In the genomic region with DNA sequence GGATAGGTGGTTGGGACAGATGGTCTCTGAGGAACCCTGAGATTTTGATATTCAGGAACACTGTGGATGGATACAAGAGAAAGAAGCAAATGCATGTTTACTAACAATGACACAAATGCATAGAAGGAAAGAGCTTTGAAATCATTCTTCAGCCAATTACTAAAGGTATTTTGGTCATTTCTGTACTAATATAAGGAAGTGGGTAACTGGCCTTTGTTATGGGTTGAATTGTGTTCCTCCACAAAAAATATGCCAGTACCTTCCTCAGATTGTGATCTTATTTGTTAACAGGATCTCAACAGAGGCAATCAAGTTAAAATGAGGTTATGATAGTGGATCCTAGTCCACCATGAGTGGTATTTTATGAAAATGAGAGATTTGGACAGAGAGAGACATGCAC, we compare ENCODE assay signal across 39 cellular contexts.
"Had no signal": no experiment of that assay in that cellular context is flagged by ENCODE, and none has a peak within 500 bp of the region (broad histone marks: within the 10 kb centered on the region; RNA-seq: fewer than 3 reads in every experiment).

No MANE protein-coding gene starts in this region.

- H3K9me3 Mint-ChIP-seq: activated naive CD4-positive, alpha-beta T cell treated with anti-CD3 and anti-CD28 coated beads for 36 hours; activated naive CD4-positive, alpha-beta T cell treated with anti-CD3 and anti-CD28 coated beads, Interleukin-2, amount 10 ng/mL, durations not matched to agents 7 days and 5 days; activated naive CD4-positive, alpha-beta T cell treated with anti-CD3 and anti-CD28 coated beads, Interleukin-2, amount 50 U/mL, for 24 hours; activated naive CD8-positive, alpha-beta T cell treated with anti-CD3 and anti-CD28 coated beads for 36 hours; activated naive CD8-positive, alpha-beta T cell treated with anti-CD3 and anti-CD28 coated beads, Interleukin-2, amount 50 U/mL, for 24 hours; activated T-cell treated with anti-CD3 and anti-CD28 coated beads, Interleukin-2, amount 50 U/mL, for 24 hours; activated T-cell treated with anti-CD3 and anti-CD28 coated beads, Interleukin-2, amount 50 U/mL, for 4 hours; activated T-helper 1 cell treated with anti-CD3 and anti-CD28 coated beads, Interleukin-12 subunit alpha, Interleukin-12 subunit beta, Interleukin-2, Interleukin-4 antibody, amounts not matched to agents 30 ng/mL and 10 ng/mL and 1 ng/mL, durations not matched to agents 14 hours and 24 hours and 36 hours; activated T-helper 17 cell treated with anti-CD3 and anti-CD28 coated beads, Interleukin-2, amount 50 U/mL, for 72 hours; activated T-helper 2 cell treated with anti-CD3 and anti-CD28 coated beads, Interferon-gamma antibody, Interleukin-2, Interleukin-4, amounts not matched to agents 10 μg/mL and 5 μg/mL and 100 μg/mL, durations not matched to agents 14 hours and 24 hours and 36 hours; brain; central memory CD8-positive, alpha-beta T cell had no signal

- H3K4me1 ChIP-seq: adrenal gland, ascending aorta, body of pancreas, breast epithelium had no signal

- H3K4me3 Mint-ChIP-seq: activated naive CD4-positive, alpha-beta T cell treated with anti-CD3 and anti-CD28 coated beads for 36 hours; activated naive CD4-positive, alpha-beta T cell treated with anti-CD3 and anti-CD28 coated beads, Interleukin-2, amount 10 ng/mL, durations not matched to agents 7 days and 5 days; activated naive CD4-positive, alpha-beta T cell treated with anti-CD3 and anti-CD28 coated beads, Interleukin-2, amount 50 U/mL, for 24 hours; activated naive CD8-positive, alpha-beta T cell; activated naive CD8-positive, alpha-beta T cell treated with anti-CD3 and anti-CD28 coated beads for 36 hours; activated naive CD8-positive, alpha-beta T cell treated with anti-CD3 and anti-CD28 coated beads, Interleukin-2, amount 10 ng/mL, durations not matched to agents 7 days and 5 days; activated naive CD8-positive, alpha-beta T cell treated with anti-CD3 and anti-CD28 coated beads, Interleukin-2, amount 50 U/mL, for 24 hours; activated T-cell treated with anti-CD3 and anti-CD28 coated beads, Interleukin-2, amount 50 U/mL, for 24 hours; activated T-cell treated with anti-CD3 and anti-CD28 coated beads, Interleukin-2, amount 50 U/mL, for 4 hours; activated T-helper 1 cell treated with anti-CD3 and anti-CD28 coated beads, Interleukin-12 subunit alpha, Interleukin-12 subunit beta, Interleukin-2, Interleukin-4 antibody, amounts not matched to agents 30 ng/mL and 10 ng/mL and 1 ng/mL, durations not matched to agents 14 hours and 24 hours and 36 hours; activated T-helper 17 cell treated with anti-CD3 and anti-CD28 coated beads, Interleukin-2, amount 50 U/mL, for 72 hours; brain; central memory CD8-positive, alpha-beta T cell had no signal

- ATAC-seq: activated naive CD4-positive, alpha-beta T cell treated with anti-CD3 and anti-CD28 coated beads, Interleukin-2, amount 50 U/mL, for 72 hours; activated naive CD8-positive, alpha-beta T cell treated with anti-CD3 and anti-CD28 coated beads, Interleukin-2, amount 50 U/mL, for 24 hours; activated T-cell treated with anti-CD3 and anti-CD28 coated beads, Interleukin-2, amount 50 U/mL, for 4 hours; activated T-helper 17 cell treated with anti-CD3 and anti-CD28 coated beads, Interleukin-2, amount 50 U/mL, for 72 hours; body of pancreas had no signal

- H3K4me1 Mint-ChIP-seq: activated naive CD4-positive, alpha-beta T cell treated with anti-CD3 and anti-CD28 coated beads, Interleukin-2, amount 10 ng/mL, durations not matched to agents 7 days and 5 days; activated naive CD4-positive, alpha-beta T cell treated with anti-CD3 and anti-CD28 coated beads, Interleukin-2, amount 50 U/mL, for 24 hours; activated naive CD8-positive, alpha-beta T cell treated with anti-CD3 and anti-CD28 coated beads for 36 hours; activated naive CD8-positive, alpha-beta T cell treated with anti-CD3 and anti-CD28 coated beads, Interleukin-2, amount 50 U/mL, for 24 hours; activated T-helper 17 cell treated with anti-CD3 and anti-CD28 coated beads, Interleukin-2, amount 50 U/mL, for 72 hours; brain; central memory CD8-positive, alpha-beta T cell had no signal

- H3K27ac Mint-ChIP-seq: activated naive CD4-positive, alpha-beta T cell treated with anti-CD3 and anti-CD28 coated beads for 36 hours; activated naive CD4-positive, alpha-beta T cell treated with anti-CD3 and anti-CD28 coated beads, Interleukin-2, amount 10 ng/mL, durations not matched to agents 7 days and 5 days; activated naive CD4-positive, alpha-beta T cell treated with anti-CD3 and anti-CD28 coated beads, Interleukin-2, amount 50 U/mL, for 24 hours; activated naive CD4-positive, alpha-beta T cell treated with anti-CD3 and anti-CD28 coated beads, Interleukin-2, amount 50 U/mL, for 72 hours; activated naive CD8-positive, alpha-beta T cell; activated naive CD8-positive, alpha-beta T cell treated with anti-CD3 and anti-CD28 coated beads for 36 hours; activated naive CD8-positive, alpha-beta T cell treated with anti-CD3 and anti-CD28 coated beads, Interleukin-2, amount 10 ng/mL, durations not matched to agents 7 days and 5 days; activated naive CD8-positive, alpha-beta T cell treated with anti-CD3 and anti-CD28 coated beads, Interleukin-2, amount 50 U/mL, for 24 hours; activated T-cell treated with anti-CD3 and anti-CD28 coated beads, Interleukin-2, amount 50 U/mL, for 24 hours; activated T-helper 1 cell treated with anti-CD3 and anti-CD28 coated beads, Interleukin-12 subunit alpha, Interleukin-12 subunit beta, Interleukin-2, Interleukin-4 antibody, amounts not matched to agents 30 ng/mL and 10 ng/mL and 1 ng/mL, durations not matched to agents 14 hours and 24 hours and 36 hours; activated T-helper 17 cell treated with anti-CD3 and anti-CD28 coated beads, Interleukin-2, amount 50 U/mL, for 72 hours; activated T-helper 2 cell treated with anti-CD3 and anti-CD28 coated beads, Interferon-gamma antibody, Interleukin-2, Interleukin-4, amounts not matched to agents 10 μg/mL and 5 μg/mL and 100 μg/mL, durations not matched to agents 14 hours and 24 hours and 36 hours; brain had no signal

- H3K9me3 ChIP-seq: adrenal gland, ascending aorta, body of pancreas, breast epithelium had no signal

- H3K27me3 ChIP-seq: adrenal gland, ascending aorta, body of pancreas, brain microvascular endothelial cell had no signal

- H3K27ac ChIP-seq: adrenal gland, ascending aorta, body of pancreas, brain microvascular endothelial cell, breast epithelium, cardiac muscle cell had no signal

- DNase-seq: activated effector memory CD4-positive, alpha-beta T cell treated with anti-CD3 and anti-CD28 coated beads, Interleukin-2, amount 50 U/mL, for 16 hours; activated effector memory CD4-positive, alpha-beta T cell treated with Interleukin-2 at 50 U/mL for 16 hours; activated gamma-delta T cell; activated gamma-delta T cell treated with Interleukin-2 at 50 U/mL for 16 hours; activated naive CD4-positive, alpha-beta T cell; activated naive CD4-positive, alpha-beta T cell treated with anti-CD3 and anti-CD28 coated beads for 36 hours; activated naive CD4-positive, alpha-beta T cell treated with anti-CD3 and anti-CD28 coated beads, Interleukin-2, amount 10 ng/mL, durations not matched to agents 7 days and 5 days; activated naive CD4-positive, alpha-beta T cell treated with anti-CD3 and anti-CD28 coated beads, Interleukin-2, amount 50 U/mL, for 16 hours; activated naive CD4-positive, alpha-beta T cell treated with Interleukin-2 at 50 U/mL for 16 hours; activated naive CD8-positive, alpha-beta T cell treated with anti-CD3 and anti-CD28 coated beads for 36 hours; activated naive CD8-positive, alpha-beta T cell treated with anti-CD3 and anti-CD28 coated beads, Interleukin-2, amount 10 ng/mL, durations not matched to agents 7 days and 5 days; activated naive CD8-positive, alpha-beta T cell treated with anti-CD3 and anti-CD28 coated beads, Interleukin-2, amount 50 U/mL, for 24 hours; activated T-cell treated with anti-CD3 and anti-CD28 coated beads, Interleukin-2, amount 50 U/mL, for 1 hour; activated T-cell treated with anti-CD3 and anti-CD28 coated beads, Interleukin-2, amount 50 U/mL, for 24 hours; activated T-cell treated with anti-CD3 and anti-CD28 coated beads, Interleukin-2, amount 50 U/mL, for 4 hours; activated T-cell treated with anti-CD3 and anti-CD28 coated beads, Interleukin-2, amount 50 U/mL, for 48 hours; adrenal gland; amniotic stem cell; amygdala; anterior cingulate cortex; aorta; body of pancreas; brain microvascular endothelial cell; caudate nucleus; central memory CD4-positive, alpha-beta T cell; cerebellar nuclear complex had no signal

- H3K4me3 ChIP-seq: adrenal gland, ascending aorta, body of pancreas, breast epithelium, cardiac muscle cell had no signal

- H3K36me3 Mint-ChIP-seq: activated naive CD4-positive, alpha-beta T cell treated with anti-CD3 and anti-CD28 coated beads, Interleukin-2, amount 10 ng/mL, durations not matched to agents 7 days and 5 days; activated naive CD4-positive, alpha-beta T cell treated with anti-CD3 and anti-CD28 coated beads, Interleukin-2, amount 50 U/mL, for 24 hours; activated naive CD4-positive, alpha-beta T cell treated with anti-CD3 and anti-CD28 coated beads, Interleukin-2, amount 50 U/mL, for 72 hours; activated naive CD8-positive, alpha-beta T cell; activated naive CD8-positive, alpha-beta T cell treated with anti-CD3 and anti-CD28 coated beads for 36 hours; activated naive CD8-positive, alpha-beta T cell treated with anti-CD3 and anti-CD28 coated beads, Interleukin-2, amount 10 ng/mL, durations not matched to agents 7 days and 5 days; brain had no signal

- FAIRE-seq: astrocyte, bronchial epithelial cell had no signal

- H3K36me3 ChIP-seq: adrenal gland, ascending aorta, brain microvascular endothelial cell, breast epithelium, cardiac muscle cell had no signal
